13 cellular contexts compared by ENCODE assay signal in the genomic region with DNA sequence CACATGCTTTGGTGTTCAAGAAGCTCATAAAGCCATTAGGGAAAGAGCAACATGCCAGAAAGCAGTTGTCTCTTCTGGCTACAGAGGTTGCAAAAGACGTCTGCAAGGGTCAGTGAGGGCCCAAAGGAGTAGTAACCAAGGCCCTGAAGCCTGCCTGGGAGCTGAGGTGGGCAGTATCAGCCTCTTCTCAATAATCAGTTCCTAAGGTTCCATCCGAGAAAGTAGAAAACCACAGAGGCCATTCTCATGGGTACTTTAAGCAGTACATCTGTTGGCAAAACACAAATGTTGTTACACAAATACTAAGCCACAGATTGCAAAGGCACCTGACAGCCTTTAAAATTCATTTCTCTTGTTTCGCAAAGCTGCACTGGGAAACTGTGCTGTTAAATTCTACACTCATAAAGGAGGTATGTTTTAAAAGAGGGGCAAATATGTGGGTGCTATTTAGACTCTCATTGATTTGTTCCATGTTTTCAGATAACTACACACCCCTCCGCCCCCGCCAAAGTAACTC. TPM values are rescaled to one million over a fixed set of nuclear protein-coding genes. Genes with fewer than 3 reads are reported as not detected.
A peak's percentile ranks its signal among the peaks of the same experiment; 100 is the strongest.
DNase-seq lines count a peak whose midpoint lies in the region; ATAC-seq, FAIRE-seq and TF ChIP-seq lines count a peak whose summit lies in the region.
"Had no signal": no experiment of that assay in that cellular context is flagged by ENCODE, and none has a peak within 500 bp of the region (broad histone marks: within the 10 kb centered on the region; RNA-seq: fewer than 3 reads in every experiment).

No MANE protein-coding gene starts in this region.

- H3K4me1 Mint-ChIP-seq in CD4-positive, CD25-positive, alpha-beta regulatory T cell = peaks cover 7 to 83% (median 60%) of the 10 kb centered on the region in 4 donors
- peaks cover 51% of the 10 kb centered on the region for H3K4me1 Mint-ChIP-seq in nephron

- no peak overlapping the region for H3K4me3 ChIP-seq in CD4-positive, CD25-positive, alpha-beta regulatory T cell (ENCODE audit: low read depth, low read length)
- H3K4me3 ChIP-seq in HL-60 (replicated peaks; ENCODE audit: insufficient read depth, low read length) (no peak overlapping the region), pancreas (no peak overlapping the region), esophagus squamous epithelium (no peak overlapping the region)

- H3K27me3 ChIP-seq in CD4-positive, CD25-positive, alpha-beta regulatory T cell (ENCODE audit: control insufficient read depth, insufficient read depth, low read length) = no peaks in the 10 kb centered on the region
- H3K27me3 ChIP-seq in HL-60 (ENCODE audit: insufficient read depth, poor library complexity, severe bottlenecking) = no peaks in the 10 kb centered on the region
- peaks cover 0 to 3% (median 0%) of the 10 kb centered on the region in 4 donors for H3K27me3 ChIP-seq in pancreas
- H3K27me3 ChIP-seq in esophagus squamous epithelium = no peaks in the 10 kb centered on the region

- DNase-seq in CD4-positive, CD25-positive, alpha-beta regulatory T cell = no peak
- DNase-seq in HL-60 (ENCODE audit: low read depth in 1 of 2, low spot score in 1 of 2) (peak in 1 of 2 experiments; percentile 25), amniotic epithelial cell (ENCODE audit: low read depth) (peak; percentile 54), pancreas (no peak), Ammon's horn (ENCODE audit: low spot score) (no peak), urothelium cell line (ENCODE audit: low spot score) (no peak), esophagus squamous epithelium (lab: John Stamatoyannopoulos, UW) (no peak)
- DNase-seq: anterior cingulate cortex, HCEC 1CT, SHP77 treated with DMSO at 0.1 percent for 48 hours had no signal

- WGBS in pancreas, 2 donors = 54 to 55% methylated on average over 5 of the region's 5 CpGs
- 71 to 72% methylated on average over 5 of the region's 5 CpGs for WGBS in esophagus squamous epithelium, 2 donors

- H3K27ac Mint-ChIP-seq in CD4-positive, CD25-positive, alpha-beta regulatory T cell = peak overlapping the region; percentile 6 to 66 (median 26)
- H3K27ac Mint-ChIP-seq in nephron = peak overlapping the region; percentile 11 to 33 (median 23)

- intact Hi-C loops in pancreas (cut with DNase I) = no loop called here
- intact Hi-C loops in esophagus squamous epithelium (cut with DNase I) = no loop called here

- no peak overlapping the region for H3K4me3 Mint-ChIP-seq in CD4-positive, CD25-positive, alpha-beta regulatory T cell
- H3K4me3 Mint-ChIP-seq in nephron = no peak overlapping the region

- no peaks in the 10 kb centered on the region for H3K9me3 Mint-ChIP-seq in CD4-positive, CD25-positive, alpha-beta regulatory T cell
- H3K9me3 Mint-ChIP-seq in nephron = peaks cover 2% of the 10 kb centered on the region

- no peak for ATAC-seq in CD4-positive, CD25-positive, alpha-beta regulatory T cell (ENCODE audit: low read depth in 2 of 2)
- no peak for ATAC-seq in pancreas
- ATAC-seq: activated CD4-positive, CD25-positive, alpha-beta regulatory T cell treated with anti-CD3 and anti-CD28 coated beads, Interleukin-2, amount 50 U/mL, for 24 hours had no signal

- no peak for TF ChIP-seq CTCF in HL-60 (IDR thresholded peaks at IDR 0.05; ENCODE audit: insufficient read depth, low read length)
- no peak for TF ChIP-seq CTCF in nephron (IDR thresholded peaks at IDR 0.05; ENCODE audit: unreplicated experiment in 3 of 3)
- TF ChIP-seq CTCF in pancreas (IDR thresholded peaks at IDR 0.05) = no peak
- no peak for TF ChIP-seq CTCF in esophagus squamous epithelium (IDR thresholded peaks at IDR 0.05)

- peaks cover 22% of the 10 kb centered on the region for H3K36me3 ChIP-seq in CD4-positive, CD25-positive, alpha-beta regulatory T cell (ENCODE audit: control insufficient read depth, insufficient read depth, low read length)
- H3K36me3 ChIP-seq in pancreas (no peaks in the 10 kb centered on the region), esophagus squamous epithelium (no peaks in the 10 kb centered on the region)

- H3K36me3 Mint-ChIP-seq in CD4-positive, CD25-positive, alpha-beta regulatory T cell = peaks cover 12% of the 10 kb centered on the region
- peaks cover 14% of the 10 kb centered on the region for H3K36me3 Mint-ChIP-seq in nephron (ENCODE audit: low read depth)

- FAIRE-seq in pancreas (lab: Jason Lieb, UNC) = no peak
- FAIRE-seq in urothelium cell line (lab: Jason Lieb, UNC) = no peak
- FAIRE-seq: frontal cortex had no signal

- no peaks in the 10 kb centered on the region for H3K9me3 ChIP-seq in CD4-positive, CD25-positive, alpha-beta regulatory T cell (ENCODE audit: control insufficient read depth in 2 of 2, low read length in 2 of 2)
- H3K9me3 ChIP-seq in pancreas = no peaks in the 10 kb centered on the region
- no peaks in the 10 kb centered on the region for H3K9me3 ChIP-seq in esophagus squamous epithelium

- TF ChIP-seq POLR2A in esophagus squamous epithelium (IDR thresholded peaks at IDR 0.05) = no peak

- H3K27ac ChIP-seq in CD4-positive, CD25-positive, alpha-beta regulatory T cell (ENCODE audit: insufficient read depth, low read length, poor library complexity, severe bottlenecking) = no peak overlapping the region
- H3K27ac ChIP-seq in HL-60 (replicated peaks) (peak overlapping the region; percentile 37), pancreas (no peak overlapping the region), esophagus squamous epithelium (no peak overlapping the region)

- H3K4me1 ChIP-seq in CD4-positive, CD25-positive, alpha-beta regulatory T cell (ENCODE audit: control insufficient read depth, insufficient read depth, low read length, poor library complexity, severe bottlenecking) = peaks cover 43% of the 10 kb centered on the region
- peaks cover 0 to 5% (median 0%) of the 10 kb centered on the region in 3 donors for H3K4me1 ChIP-seq in pancreas
- peaks cover 0 to 82% (median 14%) of the 10 kb centered on the region in 3 donors for H3K4me1 ChIP-seq in esophagus squamous epithelium

- H3K27me3 Mint-ChIP-seq in CD4-positive, CD25-positive, alpha-beta regulatory T cell = no peaks in the 10 kb centered on the region
- no peaks in the 10 kb centered on the region for H3K27me3 Mint-ChIP-seq in nephron (ENCODE audit: low read depth)

RNA-seq across cellular contexts. Expression of gene MECP2, which starts 37.7 kb away (rescaled TPM):
- total RNA-seq in CD4-positive, CD25-positive, alpha-beta regulatory T cell = 180 TPM
- polyA plus RNA-seq in CD4-positive, CD25-positive, alpha-beta regulatory T cell = 10 to 100 TPM; 13.3 to 20.5 (median 15.2) TPM
- total RNA-seq in pancreas = 10 to 100 TPM; 21.3 to 30.8 (median 23.6) TPM
- polyA plus RNA-seq in pancreas = 10 to 100 TPM; 17.7 to 19.5 TPM
- 10 to 100 TPM; 17.7 to 38.7 (median 25.4) TPM for total RNA-seq in esophagus squamous epithelium

RNA-seq across cellular contexts. Expression of gene IRAK1, which starts 40.1 kb away (rescaled TPM):
- total RNA-seq in CD4-positive, CD25-positive, alpha-beta regulatory T cell = 64.7 TPM
- polyA plus RNA-seq in CD4-positive, CD25-positive, alpha-beta regulatory T cell = 10 to 100 TPM; 23.7 to 29.5 (median 26.0) TPM
- 100 to 1,000 TPM in 1 of 6 donors, 10 to 100 TPM in 5; 44.5 to 103 (median 64.6) TPM for total RNA-seq in pancreas
- 10 to 100 TPM; 35.8 to 48.9 TPM for polyA plus RNA-seq in pancreas
- total RNA-seq in esophagus squamous epithelium = 100 to 1,000 TPM in 2 of 4 donors, 10 to 100 TPM in 2; 73.5 to 117 (median 96.8) TPM
